Comparison of ENCODE assay signal across 1 cellular context in the genomic region with DNA sequence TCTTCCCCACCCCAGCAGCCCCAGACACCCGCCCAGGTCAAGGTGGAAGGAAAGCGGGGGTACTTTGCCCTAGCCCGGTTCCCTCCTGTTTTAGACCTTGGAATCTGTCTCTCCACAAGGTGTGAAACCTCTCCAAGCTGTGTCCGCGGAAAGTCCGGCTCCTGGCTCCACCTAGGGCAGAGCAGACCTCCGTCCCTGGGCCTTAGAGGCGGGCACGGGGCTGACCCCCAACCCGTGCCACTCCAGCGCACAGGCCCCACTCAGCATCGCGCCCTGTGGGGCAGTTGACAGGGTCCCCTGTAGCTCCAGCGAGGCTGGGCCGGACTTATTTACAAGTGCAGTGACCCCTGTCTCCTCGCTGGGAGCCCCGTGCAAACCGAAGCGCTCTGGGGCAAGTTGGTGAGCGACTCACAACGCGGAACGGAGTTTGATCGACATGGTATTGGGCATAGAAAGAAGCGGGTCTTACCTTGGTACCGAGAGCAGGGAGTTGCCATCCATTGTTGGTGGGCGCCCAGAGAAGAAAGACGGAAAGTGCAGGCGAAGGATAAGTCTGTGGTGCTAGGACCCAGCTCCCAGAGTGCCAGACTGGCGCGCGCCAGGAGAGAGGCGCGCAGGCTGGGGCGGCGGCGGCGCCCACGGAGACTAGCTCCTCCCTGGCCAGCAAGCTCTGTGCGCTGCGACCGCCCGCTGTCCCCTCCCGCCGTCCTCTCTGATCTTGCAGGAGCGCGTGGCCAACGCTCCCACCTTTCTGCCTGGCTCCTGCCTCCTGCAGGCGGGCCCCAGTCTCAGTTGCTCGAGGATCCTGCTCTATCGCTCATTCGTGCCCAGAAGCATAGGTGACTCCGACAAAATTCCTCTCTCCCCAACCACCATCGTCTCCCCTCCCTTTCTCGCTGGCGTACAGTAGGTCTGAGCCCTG.
TF ChIP-seq lines count a peak whose summit lies in the region.

A gene with protein sequence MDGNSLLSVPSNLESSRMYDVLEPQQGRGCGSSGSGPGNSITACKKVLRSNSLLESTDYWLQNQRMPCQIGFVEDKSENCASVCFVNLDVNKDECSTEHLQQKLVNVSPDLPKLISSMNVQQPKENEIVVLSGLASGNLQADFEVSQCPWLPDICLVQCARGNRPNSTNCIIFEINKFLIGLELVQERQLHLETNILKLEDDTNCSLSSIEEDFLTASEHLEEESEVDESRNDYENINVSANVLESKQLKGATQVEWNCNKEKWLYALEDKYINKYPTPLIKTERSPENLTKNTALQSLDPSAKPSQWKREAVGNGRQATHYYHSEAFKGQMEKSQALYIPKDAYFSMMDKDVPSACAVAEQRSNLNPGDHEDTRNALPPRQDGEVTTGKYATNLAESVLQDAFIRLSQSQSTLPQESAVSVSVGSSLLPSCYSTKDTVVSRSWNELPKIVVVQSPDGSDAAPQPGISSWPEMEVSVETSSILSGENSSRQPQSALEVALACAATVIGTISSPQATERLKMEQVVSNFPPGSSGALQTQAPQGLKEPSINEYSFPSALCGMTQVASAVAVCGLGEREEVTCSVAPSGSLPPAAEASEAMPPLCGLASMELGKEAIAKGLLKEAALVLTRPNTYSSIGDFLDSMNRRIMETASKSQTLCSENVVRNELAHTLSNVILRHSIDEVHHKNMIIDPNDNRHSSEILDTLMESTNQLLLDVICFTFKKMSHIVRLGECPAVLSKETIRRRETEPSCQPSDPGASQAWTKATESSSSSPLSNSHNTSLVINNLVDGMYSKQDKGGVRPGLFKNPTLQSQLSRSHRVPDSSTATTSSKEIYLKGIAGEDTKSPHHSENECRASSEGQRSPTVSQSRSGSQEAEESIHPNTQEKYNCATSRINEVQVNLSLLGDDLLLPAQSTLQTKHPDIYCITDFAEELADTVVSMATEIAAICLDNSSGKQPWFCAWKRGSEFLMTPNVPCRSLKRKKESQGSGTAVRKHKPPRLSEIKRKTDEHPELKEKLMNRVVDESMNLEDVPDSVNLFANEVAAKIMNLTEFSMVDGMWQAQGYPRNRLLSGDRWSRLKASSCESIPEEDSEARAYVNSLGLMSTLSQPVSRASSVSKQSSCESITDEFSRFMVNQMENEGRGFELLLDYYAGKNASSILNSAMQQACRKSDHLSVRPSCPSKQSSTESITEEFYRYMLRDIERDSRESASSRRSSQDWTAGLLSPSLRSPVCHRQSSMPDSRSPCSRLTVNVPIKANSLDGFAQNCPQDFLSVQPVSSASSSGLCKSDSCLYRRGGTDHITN (N-terminal part only) (minus strand): TSS at position 590 of the 922 bp plus-strand sequence. CDS start 89 bp downstream, at position 501.

TF ChIP-seq in A549, 52 proteins besides CTCF, POLR2A, EP300 and RAD21:
- TF ChIP-seq NPAS2 (CRISPR knock-in tag; IDR thresholded peaks at IDR 0.05; ENCODE audit: borderline replicate concordance) (no peak), TP53 (CRISPR knock-in tag; IDR thresholded peaks at IDR 0.05) (no peak), NFE2L2 (conservative IDR thresholded peaks at IDR 0.05; ENCODE audit: low read length) (no peak), ZNF302 (CRISPR knock-in tag; IDR thresholded peaks at IDR 0.05) (no peak), CEBPB (IDR thresholded peaks at IDR 0.05) (no peak), RNF2 (IDR thresholded peaks at IDR 0.05; ENCODE audit: borderline replicate concordance, low read depth) (no peak), JUNB (IDR thresholded peaks at IDR 0.05) (no peak), SREBF2 (IDR thresholded peaks at IDR 0.05) (no peak), KDM1A (IDR thresholded peaks at IDR 0.05; ENCODE audit: low read depth) (no peak), HOXA7 (CRISPR knock-in tag; IDR thresholded peaks at IDR 0.05) (no peak), MAZ (IDR thresholded peaks at IDR 0.05; ENCODE audit: borderline replicate concordance, low read depth, low read length) (no peak)
- TF ChIP-seq, protein P1, sequence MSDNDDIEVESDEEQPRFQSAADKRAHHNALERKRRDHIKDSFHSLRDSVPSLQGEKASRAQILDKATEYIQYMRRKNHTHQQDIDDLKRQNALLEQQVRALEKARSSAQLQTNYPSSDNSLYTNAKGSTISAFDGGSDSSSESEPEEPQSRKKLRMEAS (IDR thresholded peaks at IDR 0.05) = no peak
- TF ChIP-seq, protein P2, sequence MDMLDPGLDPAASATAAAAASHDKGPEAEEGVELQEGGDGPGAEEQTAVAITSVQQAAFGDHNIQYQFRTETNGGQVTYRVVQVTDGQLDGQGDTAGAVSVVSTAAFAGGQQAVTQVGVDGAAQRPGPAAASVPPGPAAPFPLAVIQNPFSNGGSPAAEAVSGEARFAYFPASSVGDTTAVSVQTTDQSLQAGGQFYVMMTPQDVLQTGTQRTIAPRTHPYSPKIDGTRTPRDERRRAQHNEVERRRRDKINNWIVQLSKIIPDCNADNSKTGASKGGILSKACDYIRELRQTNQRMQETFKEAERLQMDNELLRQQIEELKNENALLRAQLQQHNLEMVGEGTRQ (IDR thresholded peaks at IDR 0.05) = no peak
- TF ChIP-seq, protein P3, sequence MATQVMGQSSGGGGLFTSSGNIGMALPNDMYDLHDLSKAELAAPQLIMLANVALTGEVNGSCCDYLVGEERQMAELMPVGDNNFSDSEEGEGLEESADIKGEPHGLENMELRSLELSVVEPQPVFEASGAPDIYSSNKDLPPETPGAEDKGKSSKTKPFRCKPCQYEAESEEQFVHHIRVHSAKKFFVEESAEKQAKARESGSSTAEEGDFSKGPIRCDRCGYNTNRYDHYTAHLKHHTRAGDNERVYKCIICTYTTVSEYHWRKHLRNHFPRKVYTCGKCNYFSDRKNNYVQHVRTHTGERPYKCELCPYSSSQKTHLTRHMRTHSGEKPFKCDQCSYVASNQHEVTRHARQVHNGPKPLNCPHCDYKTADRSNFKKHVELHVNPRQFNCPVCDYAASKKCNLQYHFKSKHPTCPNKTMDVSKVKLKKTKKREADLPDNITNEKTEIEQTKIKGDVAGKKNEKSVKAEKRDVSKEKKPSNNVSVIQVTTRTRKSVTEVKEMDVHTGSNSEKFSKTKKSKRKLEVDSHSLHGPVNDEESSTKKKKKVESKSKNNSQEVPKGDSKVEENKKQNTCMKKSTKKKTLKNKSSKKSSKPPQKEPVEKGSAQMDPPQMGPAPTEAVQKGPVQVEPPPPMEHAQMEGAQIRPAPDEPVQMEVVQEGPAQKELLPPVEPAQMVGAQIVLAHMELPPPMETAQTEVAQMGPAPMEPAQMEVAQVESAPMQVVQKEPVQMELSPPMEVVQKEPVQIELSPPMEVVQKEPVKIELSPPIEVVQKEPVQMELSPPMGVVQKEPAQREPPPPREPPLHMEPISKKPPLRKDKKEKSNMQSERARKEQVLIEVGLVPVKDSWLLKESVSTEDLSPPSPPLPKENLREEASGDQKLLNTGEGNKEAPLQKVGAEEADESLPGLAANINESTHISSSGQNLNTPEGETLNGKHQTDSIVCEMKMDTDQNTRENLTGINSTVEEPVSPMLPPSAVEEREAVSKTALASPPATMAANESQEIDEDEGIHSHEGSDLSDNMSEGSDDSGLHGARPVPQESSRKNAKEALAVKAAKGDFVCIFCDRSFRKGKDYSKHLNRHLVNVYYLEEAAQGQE (IDR thresholded peaks at IDR 0.05) = no peak
- TF ChIP-seq, protein P4, sequence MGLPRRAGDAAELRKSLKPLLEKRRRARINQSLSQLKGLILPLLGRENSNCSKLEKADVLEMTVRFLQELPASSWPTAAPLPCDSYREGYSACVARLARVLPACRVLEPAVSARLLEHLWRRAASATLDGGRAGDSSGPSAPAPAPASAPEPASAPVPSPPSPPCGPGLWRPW (IDR thresholded peaks at IDR 0.05) = no peak
